In genomic region chr19:43599635-43600295, GRCh38 we compare ENCODE assay signal across 1 cellular context.
TF ChIP-seq lines count a peak whose summit lies in the region.

No MANE protein-coding gene starts in this region.

TF ChIP-seq in HepG2, 621 proteins besides CTCF, POLR2A, EP300 and RAD21:
- TF ChIP-seq ZNF556 (CRISPR knock-in tag; IDR thresholded peaks at IDR 0.05; ENCODE audit: borderline replicate concordance) (no peak), FOXA1 (IDR thresholded peaks at IDR 0.05) (no peak), FOXA1 (CRISPR knock-in tag; IDR thresholded peaks at IDR 0.05) (no peak), KMT2B (CRISPR knock-in tag; IDR thresholded peaks at IDR 0.05) (no peak), ZNF513 (CRISPR knock-in tag; conservative IDR thresholded peaks at IDR 0.05) (no peak), ZNF713 (CRISPR knock-in tag; IDR thresholded peaks at IDR 0.05) (no peak)
